In genomic region chr13:67328895-67329294, GRCh38 we compare ENCODE assay signal across 25 cellular contexts.
"Had no signal": no experiment of that assay in that cellular context is flagged by ENCODE, and none has a peak within 500 bp of the region (broad histone marks: within the 10 kb centered on the region; RNA-seq: fewer than 3 reads in every experiment).

No MANE protein-coding gene starts in this region.

- H3K27ac ChIP-seq: colonic mucosa, epithelial cell of prostate, esophagus squamous epithelium, gastrocnemius medialis, heart right ventricle, left lung, lower lobe of right lung had no signal

- ATAC-seq: effector memory CD8-positive, alpha-beta T cell; esophagus mucosa; gastrocnemius medialis; heart right ventricle; left cardiac atrium; left lung; left ventricle myocardium superior; lower lobe of right lung; mucosa of descending colon had no signal

- H3K9me3 Mint-ChIP-seq: dendritic cell treated with granulocyte-macrophage colony-stimulating factor and Interleukin-4, amounts not matched to agents 40 ng/mL and 50 ng/mL, for 4 days; endodermal cell; mesothelial cell of epicardium; naive B cell had no signal

- H3K4me1 ChIP-seq: colonic mucosa, esophagus squamous epithelium, gastrocnemius medialis, heart right ventricle, left lung, lower lobe of right lung had no signal

- H3K9me3 ChIP-seq: colonic mucosa, esophagus squamous epithelium, gastrocnemius medialis, heart right ventricle, left lung, lower lobe of right lung, mucosa of descending colon had no signal

- H3K27me3 Mint-ChIP-seq: dendritic cell treated with granulocyte-macrophage colony-stimulating factor and Interleukin-4, amounts not matched to agents 40 ng/mL and 50 ng/mL, for 4 days; effector memory CD8-positive, alpha-beta T cell; naive B cell had no signal

- H3K4me1 Mint-ChIP-seq: endodermal cell, mesothelial cell of epicardium, naive B cell had no signal

- H3K4me3 Mint-ChIP-seq: dendritic cell treated with granulocyte-macrophage colony-stimulating factor and Interleukin-4, amounts not matched to agents 40 ng/mL and 50 ng/mL, for 4 days; effector memory CD8-positive, alpha-beta T cell; endodermal cell; mesothelial cell of epicardium; naive B cell had no signal

- H3K27me3 ChIP-seq: colonic mucosa, esophagus squamous epithelium, gastrocnemius medialis, heart right ventricle, left lung had no signal

- H3K36me3 Mint-ChIP-seq: mesothelial cell of epicardium, naive B cell had no signal

- H3K36me3 ChIP-seq: colonic mucosa, esophagus squamous epithelium, gastrocnemius medialis, heart right ventricle, left lung, lower lobe of right lung had no signal

- H3K4me3 ChIP-seq: colonic mucosa, esophagus squamous epithelium, gastrocnemius medialis, heart right ventricle, left lung, lower lobe of right lung, mucosa of descending colon had no signal

- DNase-seq: colonic mucosa; cortex of kidney; effector CD8-positive, alpha-beta T cell; effector memory CD8-positive, alpha-beta T cell; endodermal cell; erythroblast; esophagus squamous epithelium; foreskin fibroblast; foreskin melanocyte; gastrocnemius medialis; glutamatergic neuron; head of caudate nucleus; heart right ventricle; hippocampal formation; left cardiac atrium; left lung; left ventricle myocardium superior; lower lobe of right lung; mesenchymal stem cell; mucosa of descending colon; naive B cell had no signal

- H3K27ac Mint-ChIP-seq: dendritic cell treated with granulocyte-macrophage colony-stimulating factor and Interleukin-4, amounts not matched to agents 40 ng/mL and 50 ng/mL, for 4 days; effector memory CD8-positive, alpha-beta T cell; endodermal cell; mesothelial cell of epicardium; naive B cell had no signal
